2 cellular contexts compared by ENCODE assay signal in genomic region chr7:1224093-1224702, GRCh38.
TF ChIP-seq lines count a peak whose summit lies in the region.

No MANE protein-coding gene starts in this region.

TF ChIP-seq in SK-N-SH, 30 proteins besides CTCF, POLR2A, EP300 and RAD21 (continued from another document):
- TF ChIP-seq REST (IDR thresholded peaks at IDR 0.05; ENCODE audit: low read depth, low read length) = no peak

TF ChIP-seq in SK-N-SH treated with all-trans-retinoic acid at 6 μM for 48 hours, 23 proteins besides CTCF, POLR2A, EP300 and RAD21 (continued from another document):
- TF ChIP-seq PATZ1 (CRISPR knock-in tag; IDR thresholded peaks at IDR 0.05; ENCODE audit: borderline replicate concordance) (no peak), ZFP30 (CRISPR knock-in tag; IDR thresholded peaks at IDR 0.05) (no peak), TCF4 (CRISPR knock-in tag; IDR thresholded peaks at IDR 0.05; ENCODE audit: borderline replicate concordance) (no peak), ISL1 (CRISPR knock-in tag; IDR thresholded peaks at IDR 0.05) (no peak), ZC3H10 (CRISPR knock-in tag; IDR thresholded peaks at IDR 0.05) (no peak), TSHZ2 (CRISPR knock-in tag; IDR thresholded peaks at IDR 0.05) (no peak), OSR1 (CRISPR knock-in tag; IDR thresholded peaks at IDR 0.05) (no peak), SNAI2 (CRISPR knock-in tag; IDR thresholded peaks at IDR 0.05) (no peak), ARNTL (CRISPR knock-in tag; IDR thresholded peaks at IDR 0.05; ENCODE audit: borderline replicate concordance, low read depth) (no peak), BACH2 (CRISPR knock-in tag; IDR thresholded peaks at IDR 0.05; ENCODE audit: borderline replicate concordance) (no peak), ZNF565 (CRISPR knock-in tag; conservative IDR thresholded peaks at IDR 0.05; ENCODE audit: low read depth) (no peak)
